Comparison of ENCODE assay signal across 31 cellular contexts in genomic region chr20:46771195-46771588, GRCh38.
"Had no signal": no experiment of that assay in that cellular context is flagged by ENCODE, and none has a peak within 500 bp of the region (broad histone marks: within the 10 kb centered on the region; RNA-seq: fewer than 3 reads in every experiment).

No MANE protein-coding gene starts in this region.

- H3K36me3 ChIP-seq: adrenal gland, ascending aorta, brain microvascular endothelial cell, breast epithelium, cardiac muscle cell had no signal

- H3K4me3 ChIP-seq: adrenal gland, ascending aorta, body of pancreas, breast epithelium, cardiac muscle cell had no signal

- ATAC-seq: activated naive CD4-positive, alpha-beta T cell treated with anti-CD3 and anti-CD28 coated beads, Interleukin-2, amount 50 U/mL, for 72 hours; activated naive CD8-positive, alpha-beta T cell treated with anti-CD3 and anti-CD28 coated beads, Interleukin-2, amount 50 U/mL, for 24 hours; activated T-cell treated with anti-CD3 and anti-CD28 coated beads, Interleukin-2, amount 50 U/mL, for 4 hours; activated T-cell treated with anti-CD3 and anti-CD28 coated beads, Interleukin-2, amount 50 U/mL, for 72 hours; activated T-helper 17 cell treated with anti-CD3 and anti-CD28 coated beads, Interleukin-2, amount 50 U/mL, for 72 hours; body of pancreas had no signal

- H3K9me3 ChIP-seq: adrenal gland, ascending aorta, body of pancreas, breast epithelium had no signal

- DNase-seq: activated effector memory CD4-positive, alpha-beta T cell treated with anti-CD3 and anti-CD28 coated beads, Interleukin-2, amount 50 U/mL, for 16 hours; activated effector memory CD4-positive, alpha-beta T cell treated with Interleukin-2 at 50 U/mL for 16 hours; activated gamma-delta T cell; activated gamma-delta T cell treated with Interleukin-2 at 50 U/mL for 16 hours; activated naive CD4-positive, alpha-beta T cell; activated naive CD4-positive, alpha-beta T cell treated with anti-CD3 and anti-CD28 coated beads for 36 hours; activated naive CD4-positive, alpha-beta T cell treated with anti-CD3 and anti-CD28 coated beads, Interleukin-2, amount 10 ng/mL, durations not matched to agents 7 days and 5 days; activated naive CD4-positive, alpha-beta T cell treated with anti-CD3 and anti-CD28 coated beads, Interleukin-2, amount 50 U/mL, for 16 hours; activated naive CD4-positive, alpha-beta T cell treated with Interleukin-2 at 50 U/mL for 16 hours; activated naive CD8-positive, alpha-beta T cell treated with anti-CD3 and anti-CD28 coated beads for 36 hours; activated naive CD8-positive, alpha-beta T cell treated with anti-CD3 and anti-CD28 coated beads, Interleukin-2, amount 10 ng/mL, durations not matched to agents 7 days and 5 days; activated naive CD8-positive, alpha-beta T cell treated with anti-CD3 and anti-CD28 coated beads, Interleukin-2, amount 50 U/mL, for 24 hours; activated T-cell treated with anti-CD3 and anti-CD28 coated beads, Interleukin-2, amount 50 U/mL, for 24 hours; activated T-cell treated with anti-CD3 and anti-CD28 coated beads, Interleukin-2, amount 50 U/mL, for 4 hours; activated T-cell treated with anti-CD3 and anti-CD28 coated beads, Interleukin-2, amount 50 U/mL, for 48 hours; activated T-cell treated with anti-CD3 and anti-CD28 coated beads, Interleukin-2, amount 50 U/mL, for 72 hours; adrenal gland; amniotic stem cell; amygdala; anterior cingulate cortex; aorta; body of pancreas; brain microvascular endothelial cell; caudate nucleus; central memory CD4-positive, alpha-beta T cell; cerebellar nuclear complex had no signal

- H3K27ac ChIP-seq: adrenal gland, ascending aorta, body of pancreas, brain microvascular endothelial cell, breast epithelium, cardiac muscle cell had no signal

- H3K27me3 ChIP-seq: ascending aorta, body of pancreas, breast epithelium, cardiac muscle cell had no signal

- H3K4me1 ChIP-seq: adrenal gland, ascending aorta, body of pancreas, breast epithelium had no signal
